9 cellular contexts compared by ENCODE assay signal in genomic region chr4:67575232-67575888, GRCh38. TPM values are rescaled to one million over a fixed set of nuclear protein-coding genes. Genes with fewer than 3 reads are reported as not detected.
DNase-seq lines count a peak whose midpoint lies in the region; ATAC-seq and TF ChIP-seq lines count a peak whose summit lies in the region.
"Had no signal": no experiment of that assay in that cellular context is flagged by ENCODE, and none has a peak within 500 bp of the region (broad histone marks: within the 10 kb centered on the region; RNA-seq: fewer than 3 reads in every experiment).

No MANE protein-coding gene starts in this region.

- peaks cover 55% of the 10 kb centered on the region for H3K4me1 Mint-ChIP-seq in activated naive CD4-positive, alpha-beta T cell treated with anti-CD3 and anti-CD28 coated beads for 36 hours (ENCODE audit: low read depth)
- no peaks in the 10 kb centered on the region for H3K4me1 Mint-ChIP-seq in effector memory CD8-positive, alpha-beta T cell (ENCODE audit: low read depth in 2 of 2)

- no peak overlapping the region for H3K4me3 ChIP-seq in coronary artery

- peak; percentile 28 for DNase-seq in activated naive CD4-positive, alpha-beta T cell treated with anti-CD3 and anti-CD28 coated beads for 36 hours
- no peak for DNase-seq in activated naive CD4-positive, alpha-beta T cell treated with anti-CD3 and anti-CD28 coated beads, Interleukin-2, amount 50 U/mL, for 16 hours
- DNase-seq in NCI-H2171 (lab: John Stamatoyannopoulos, UW) (peak; percentile 42), RWPE1 (ENCODE audit: low spot score) (no peak), coronary artery (ENCODE audit: low spot score) (no peak), UCSD-AML1 (lab: John Stamatoyannopoulos, UW; ENCODE audit: unreplicated experiment) (no peak)
- no peak for DNase-seq in effector memory CD8-positive, alpha-beta T cell

- peak; percentile 88 for ATAC-seq in HG02973 (IDR thresholded peaks at IDR 0.05; ENCODE audit: unreplicated experiment)
- ATAC-seq in effector memory CD8-positive, alpha-beta T cell (replicated peaks), result peak; percentile 37

- H3K27ac ChIP-seq in RWPE1 (no peak overlapping the region), coronary artery (no peak overlapping the region)
- H3K27ac ChIP-seq: C4-2B had no signal

- H3K27ac Mint-ChIP-seq in activated naive CD4-positive, alpha-beta T cell treated with anti-CD3 and anti-CD28 coated beads for 36 hours, result peak overlapping the region; percentile 74
- no peak overlapping the region for H3K27ac Mint-ChIP-seq in effector memory CD8-positive, alpha-beta T cell

- TF ChIP-seq CTCF in RWPE1 (conservative IDR thresholded peaks at IDR 0.05; ENCODE audit: low read depth) (no peak), coronary artery (IDR thresholded peaks at IDR 0.05) (no peak)

- intact Hi-C loops in activated naive CD4-positive, alpha-beta T cell treated with anti-CD3 and anti-CD28 coated beads for 36 hours (cut with micrococcal nuclease), result no loop called here

- peaks cover 3% of the 10 kb centered on the region for H3K9me3 Mint-ChIP-seq in activated naive CD4-positive, alpha-beta T cell treated with anti-CD3 and anti-CD28 coated beads for 36 hours
- H3K9me3 Mint-ChIP-seq in effector memory CD8-positive, alpha-beta T cell, result no peaks in the 10 kb centered on the region

- H3K27me3 Mint-ChIP-seq in activated naive CD4-positive, alpha-beta T cell treated with anti-CD3 and anti-CD28 coated beads for 36 hours (ENCODE audit: low read depth), result no peaks in the 10 kb centered on the region
- no peaks in the 10 kb centered on the region for H3K27me3 Mint-ChIP-seq in effector memory CD8-positive, alpha-beta T cell

- POLR2A ChIA-PET in RWPE1 (lab: Yijun Ruan, JAX; ENCODE audit: low non-redundant PET), result no interaction called here

- peaks cover 12% of the 10 kb centered on the region for H3K36me3 Mint-ChIP-seq in activated naive CD4-positive, alpha-beta T cell treated with anti-CD3 and anti-CD28 coated beads for 36 hours (ENCODE audit: low read depth)
- no peaks in the 10 kb centered on the region for H3K36me3 Mint-ChIP-seq in effector memory CD8-positive, alpha-beta T cell (ENCODE audit: insufficient read depth)

- CTCF ChIA-PET in activated naive CD4-positive, alpha-beta T cell treated with anti-CD3 and anti-CD28 coated beads for 36 hours (lab: Charles Lee), result interaction anchor here (1.2 kb wide), 1 partner anchor 18 kb away, joined by 3 read pairs; no protein-coding TSS in a partner anchor
- CTCF ChIA-PET in RWPE1 (lab: Yijun Ruan, JAX), result no interaction called here

- peak overlapping the region; percentile 56 for H3K4me3 Mint-ChIP-seq in activated naive CD4-positive, alpha-beta T cell treated with anti-CD3 and anti-CD28 coated beads for 36 hours
- H3K4me3 Mint-ChIP-seq in effector memory CD8-positive, alpha-beta T cell, result no peak overlapping the region

RNA-seq across cellular contexts. Expression of gene STAP1, which starts 16.8 kb away (rescaled TPM):
- 10 to 100 TPM; 18.9 to 22.1 TPM for total RNA-seq in activated naive CD4-positive, alpha-beta T cell treated with anti-CD3 and anti-CD28 coated beads for 36 hours

RNA-seq across cellular contexts. Expression of gene CENPC, which starts 30.1 kb away (rescaled TPM):
- 10 to 100 TPM; 46.0 to 51.7 TPM for total RNA-seq in activated naive CD4-positive, alpha-beta T cell treated with anti-CD3 and anti-CD28 coated beads for 36 hours

Comparison
In these comparisons a context has a peak if more than half of its experiments do, and no peak if none do; other contexts are left out.
1. DNase-seq: peak in activated naive CD4-positive, alpha-beta T cell treated with anti-CD3 and anti-CD28 coated beads for 36 hours (single experiment) and NCI-H2171 (single experiment); none in activated naive CD4-positive, alpha-beta T cell treated with anti-CD3 and anti-CD28 coated beads, Interleukin-2, amount 50 U/mL, for 16 hours (single experiment), effector memory CD8-positive, alpha-beta T cell (0 of 3), RWPE1 (single experiment), coronary artery (single experiment) and UCSD-AML1 (single experiment).